8 cellular contexts compared by ENCODE assay signal in genomic region chr2:198296665-198297308, GRCh38.
DNase-seq lines count a peak whose midpoint lies in the region; ATAC-seq, FAIRE-seq and TF ChIP-seq lines count a peak whose summit lies in the region.

No MANE protein-coding gene starts in this region.

- H3K36me3 ChIP-seq in pancreas (no peaks in the 10 kb centered on the region), uterus (no peaks in the 10 kb centered on the region)

- intact Hi-C loops in pancreas (cut with DNase I): loop anchor here in 2 of 3 donors (5.0 kb wide), 1 partner anchor 494 kb away; the partner anchor contains the start of gene PLCL1 (in 2 of the 2)
- intact Hi-C loops in uterus (cut with DNase I; ENCODE audit: low total_unique reads): loop anchor here (5.0 to 10.0 kb wide), 2 partner anchors 494 to 592 kb away; partner anchors contain the start of genes MARS2 and PLCL1

- WGBS in pancreas, 2 donors: 2% methylated on average over 8 of the region's 8 CpGs

- DNase-seq in ELF-1 (ENCODE audit: low read depth, low spot score): peak; percentile 74
- peak; percentile 38 for DNase-seq in KG1 (lab: John Stamatoyannopoulos, UW)
- peak; percentile 57 to 63 for DNase-seq in SHP77 (lab: John Stamatoyannopoulos, UW)
- DNase-seq in activated effector memory CD4-positive, alpha-beta T cell treated with Interleukin-2 at 50 U/mL for 16 hours: peak; percentile 13
- DNase-seq in germinal center (ENCODE audit: low spot score): peak; percentile 49
- peak in 3 of 6 donors; percentile 11 to 56 (median 28) for DNase-seq in pancreas
- DNase-seq in uterus: peak; percentile 48 to 50

- FAIRE-seq in pancreas (lab: Jason Lieb, UNC): peak; percentile 13

- TF ChIP-seq CTCF in pancreas (IDR thresholded peaks at IDR 0.05): peak; percentile 55 to 83 (median 80)
- TF ChIP-seq CTCF in uterus (IDR thresholded peaks at IDR 0.05): peak; percentile 67 to 85 (median 76)

- H3K4me1 ChIP-seq in pancreas: no peaks in the 10 kb centered on the region
- no peaks in the 10 kb centered on the region for H3K4me1 ChIP-seq in uterus

- no peak for TF ChIP-seq POLR2A in uterus (IDR thresholded peaks at IDR 0.05)

- H3K4me3 ChIP-seq in pancreas (no peak overlapping the region), uterus (no peak overlapping the region)

- H3K27me3 ChIP-seq in pancreas (peaks cover 0 to 9% (median 0%) of the 10 kb centered on the region in 4 donors), uterus (no peaks in the 10 kb centered on the region)

- H3K27ac ChIP-seq in pancreas (no peak overlapping the region), uterus (no peak overlapping the region)

- ATAC-seq in GM21737 (IDR thresholded peaks at IDR 0.05; ENCODE audit: unreplicated experiment) (peak; percentile 90), pancreas (peak; percentile 70 to 89 (median 85))

- H3K9me3 ChIP-seq in pancreas (no peaks in the 10 kb centered on the region), uterus (no peaks in the 10 kb centered on the region)
